ENCODE assay signal across 2 cellular contexts in the genomic region with DNA sequence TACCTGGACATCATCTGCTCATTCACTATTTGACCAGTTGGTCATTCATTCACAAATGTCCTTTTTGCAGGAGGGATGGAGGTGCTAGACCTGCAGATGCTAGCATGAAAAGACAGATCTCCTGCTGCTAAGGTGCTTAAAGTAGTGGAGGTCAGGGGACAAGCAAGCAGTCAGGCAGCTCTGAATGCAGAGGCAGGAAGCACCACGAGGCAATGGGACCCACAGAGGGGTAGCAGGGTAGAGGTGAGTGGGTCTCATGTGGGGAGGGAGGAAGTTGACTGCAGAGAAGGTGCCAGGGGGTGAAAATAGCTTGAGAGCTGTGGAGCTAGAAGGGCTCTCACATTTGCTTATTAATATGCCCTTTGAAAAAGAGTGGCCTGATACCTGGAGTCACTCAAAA.
TF ChIP-seq lines count a peak whose summit lies in the region.

No MANE protein-coding gene starts in this region.

TF ChIP-seq in GM23338, 12 proteins besides CTCF, POLR2A, EP300 and RAD21 (continues in another document):
- TF ChIP-seq EZH2phosphoT487 (IDR thresholded peaks at IDR 0.05; ENCODE audit: unreplicated experiment) (no peak), STAT1 (IDR thresholded peaks at IDR 0.05; ENCODE audit: unreplicated experiment) (no peak), ZNF114 (CRISPR knock-in tag; IDR thresholded peaks at IDR 0.05) (no peak), JUNB (IDR thresholded peaks at IDR 0.05; ENCODE audit: unreplicated experiment) (no peak), REST (IDR thresholded peaks at IDR 0.05; ENCODE audit: unreplicated experiment) (no peak), ZNF462 (CRISPR knock-in tag; IDR thresholded peaks at IDR 0.05) (no peak), NANOG (IDR thresholded peaks at IDR 0.05; ENCODE audit: borderline replicate concordance) (no peak), CREB1 (CRISPR knock-in tag; IDR thresholded peaks at IDR 0.05; ENCODE audit: low read depth) (no peak), ZNF331 (CRISPR knock-in tag; IDR thresholded peaks at IDR 0.05; ENCODE audit: low read depth) (no peak)
- TF ChIP-seq, protein P1, sequence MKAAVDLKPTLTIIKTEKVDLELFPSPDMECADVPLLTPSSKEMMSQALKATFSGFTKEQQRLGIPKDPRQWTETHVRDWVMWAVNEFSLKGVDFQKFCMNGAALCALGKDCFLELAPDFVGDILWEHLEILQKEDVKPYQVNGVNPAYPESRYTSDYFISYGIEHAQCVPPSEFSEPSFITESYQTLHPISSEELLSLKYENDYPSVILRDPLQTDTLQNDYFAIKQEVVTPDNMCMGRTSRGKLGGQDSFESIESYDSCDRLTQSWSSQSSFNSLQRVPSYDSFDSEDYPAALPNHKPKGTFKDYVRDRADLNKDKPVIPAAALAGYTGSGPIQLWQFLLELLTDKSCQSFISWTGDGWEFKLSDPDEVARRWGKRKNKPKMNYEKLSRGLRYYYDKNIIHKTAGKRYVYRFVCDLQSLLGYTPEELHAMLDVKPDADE (IDR thresholded peaks at IDR 0.05): no peak

TF ChIP-seq in H1, 55 proteins besides CTCF, POLR2A, EP300 and RAD21:
- no peak for TF ChIP-seq CHD2 (IDR thresholded peaks at IDR 0.05; ENCODE audit: low read length)
- TF ChIP-seq SIRT6 (IDR thresholded peaks at IDR 0.05; ENCODE audit: low read length): no peak
- TF ChIP-seq SIN3A (conservative IDR thresholded peaks at IDR 0.05 in 1 of 2, IDR thresholded peaks at IDR 0.05 in 1 of 2; ENCODE audit: low read depth in 1 of 2, low read length in 2 of 2): no peak
- TF ChIP-seq MAFK (IDR thresholded peaks at IDR 0.05; ENCODE audit: low read depth, low read length): no peak
- no peak for TF ChIP-seq CHD1 (IDR thresholded peaks at IDR 0.05; ENCODE audit: low read depth, low read length)
- TF ChIP-seq GABPA (IDR thresholded peaks at IDR 0.05; ENCODE audit: borderline replicate concordance, insufficient read depth, low read length): no peak
- no peak for TF ChIP-seq RXRA (IDR thresholded peaks at IDR 0.05; ENCODE audit: insufficient read depth, low read depth, low read length)
- no peak for TF ChIP-seq JUND (IDR thresholded peaks at IDR 0.05; ENCODE audit: low read length)
- TF ChIP-seq PHF8 (conservative IDR thresholded peaks at IDR 0.05; ENCODE audit: low read depth, low read length): no peak
TF ChIP-seq in H1: peak in this region for 0.
